ENCODE assay signal across 8 cellular contexts in the genomic region with DNA sequence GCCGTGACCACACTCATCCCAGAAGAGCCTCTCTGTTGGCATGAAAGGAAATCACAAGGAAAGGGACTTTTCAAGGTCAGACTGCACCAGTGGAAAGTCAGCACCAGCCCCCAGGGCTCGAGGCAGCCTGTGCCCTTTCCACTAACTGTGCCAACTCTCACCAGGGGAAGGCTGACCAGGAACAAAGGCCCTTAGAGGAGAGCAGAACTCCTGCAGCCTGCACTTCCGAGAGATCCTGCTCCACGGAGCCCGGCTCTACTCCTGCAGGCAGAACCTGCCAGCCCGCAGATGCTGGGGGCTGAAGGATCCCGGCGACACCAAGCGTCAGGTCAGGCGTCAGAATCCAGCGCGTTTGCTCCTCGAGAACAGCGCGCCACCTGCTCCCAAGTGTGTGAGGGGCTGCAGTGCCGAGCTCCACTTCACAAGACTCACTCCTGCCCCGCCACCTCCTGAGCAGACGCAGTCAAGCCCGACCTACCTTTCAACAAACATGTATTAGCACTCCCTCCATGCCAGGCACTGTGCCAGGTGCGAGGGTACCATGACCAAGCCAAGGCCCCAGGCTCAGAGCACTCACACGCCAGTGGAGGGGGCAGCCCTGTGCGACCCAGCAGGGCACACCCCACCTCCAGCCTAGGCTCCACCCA. TPM values are rescaled to one million over a fixed set of nuclear protein-coding genes. Genes with fewer than 3 reads are reported as not detected.
DNase-seq lines count a peak whose midpoint lies in the region; ATAC-seq, FAIRE-seq and TF ChIP-seq lines count a peak whose summit lies in the region.

No MANE protein-coding gene starts in this region.

- DNase-seq in NCI-H2227 (lab: John Stamatoyannopoulos, UW; ENCODE audit: unreplicated experiment) (peak; percentile 63), H1 (ENCODE audit: low read depth in 1 of 2, low spot score in 2 of 2) (no peak), HPDE6-E6E7 (ENCODE audit: extremely low spot score) (no peak)
- DNase-seq in CD8-positive, alpha-beta memory T cell = no peak
- no peak for DNase-seq in activated CD8-positive, alpha-beta memory T cell treated with anti-CD3 and anti-CD28 coated beads, Interleukin-2, amount 50 U/mL, for 4 hours

- peak overlapping the region; percentile 60 for H2BK5ac ChIP-seq in H1 (ENCODE audit: low read depth, low read length)

- H3K27me3 ChIP-seq in H1 (replicated peaks in 1 of 4; ENCODE audit: control insufficient read depth in 3 of 4, extremely low read depth in 1 of 4, insufficient read depth in 3 of 4, low read length in 3 of 4) = peaks cover 0 to 24% (median 16%) of the 10 kb centered on the region in 4 experiments; a peak in 6 of 7 replicates
- H3K27me3 ChIP-seq in CD8-positive, alpha-beta memory T cell (ENCODE audit: insufficient read depth, low read length, poor library complexity, severe bottlenecking) = no peaks in the 10 kb centered on the region

- peak overlapping the region; percentile 13 to 55 (median 33); a peak in 7 of 8 replicates for H3K4me3 ChIP-seq in H1 (ENCODE audit: extremely low read depth in 1 of 4, insufficient read depth in 2 of 4, low read depth in 3 of 4, low read length in 4 of 4)
- H3K4me3 ChIP-seq in CD8-positive, alpha-beta memory T cell (ENCODE audit: low read length) = no peak overlapping the region

- TF ChIP-seq RAD21 in H1 (IDR thresholded peaks at IDR 0.05 in 1 of 2, conservative IDR thresholded peaks at IDR 0.05 in 1 of 2; ENCODE audit: low read depth in 2 of 2, low read length in 2 of 2) = peak; percentile 2 to 32; a peak in 1 of 4 replicates

- CTCF ChIA-PET in H1 (lab: Charles Lee; ENCODE audit: partially characterized antibody) = interaction anchor here (0.7 to 4.3 kb wide), 25 partner anchors 8 to 259 kb away, joined by 3 to 36 read pairs (median 4); partner anchors contain the start of gene HELT
- CTCF ChIA-PET in CD8-positive, alpha-beta memory T cell (lab: Charles Lee) = interaction anchor here (0.8 to 1.5 kb wide), 10 partner anchors 8 to 259 kb away, joined by 3 to 5 read pairs (median 4); partner anchors contain the start of gene SLC25A4

- no peak overlapping the region for H3K14ac ChIP-seq in H1 (ENCODE audit: insufficient read length)

- H3K4me3 Mint-ChIP-seq in nephron = peak overlapping the region; percentile 61 to 72 (median 67)
- peak overlapping the region in 2 of 7 donors; percentile 59 to 61 for H3K4me3 Mint-ChIP-seq in CD8-positive, alpha-beta memory T cell

- no peak overlapping the region for H4K8ac ChIP-seq in H1 (ENCODE audit: extremely low read depth, insufficient read depth, low read length)

- H3K4me1 Mint-ChIP-seq in nephron = peaks cover 7% of the 10 kb centered on the region
- peaks cover 4 to 8% (median 7%) of the 10 kb centered on the region in 3 donors for H3K4me1 Mint-ChIP-seq in CD8-positive, alpha-beta memory T cell

- no peak overlapping the region for H2BK120ac ChIP-seq in H1 (replicated peaks; ENCODE audit: low read depth, low read length)

- no peaks in the 10 kb centered on the region for H3K36me3 Mint-ChIP-seq in nephron (ENCODE audit: low read depth)
- H3K36me3 Mint-ChIP-seq in CD8-positive, alpha-beta memory T cell = no peaks in the 10 kb centered on the region

- WGBS in H1 (ENCODE audit: extremely low coverage in 1 of 2, insufficient coverage in 1 of 2, insufficient read length in 1 of 2, insufficient replicate concordance in 2 of 2, low coverage in 1 of 2, low lambda C conversion rate in 2 of 2, missing lambda C conversion rate in 1 of 2), 2 experiments = 21% methylated on average over 22 of the region's 22 CpGs; no CpG with 5 or more reads in 1 of the 2 experiments

- no peak for TF ChIP-seq EP300 in H1 (IDR thresholded peaks at IDR 0.05; ENCODE audit: borderline replicate concordance in 1 of 2, low read depth in 2 of 2, low read length in 2 of 2)

- peak overlapping the region; percentile 65 to 87 for H3K4me2 ChIP-seq in H1 (ENCODE audit: insufficient read depth in 1 of 2, low read depth in 2 of 2, low read length in 2 of 2)

- H3K27ac ChIP-seq in H1 (ENCODE audit: low read depth, low read length) = no peak overlapping the region
- no peak overlapping the region for H3K27ac ChIP-seq in CD8-positive, alpha-beta memory T cell (ENCODE audit: low read depth, low read length)

- peak overlapping the region; percentile 31 for H4K91ac ChIP-seq in H1 (replicated peaks; ENCODE audit: insufficient read length, low read length)

- H4K20me1 ChIP-seq in H1 (replicated peaks in 1 of 2; ENCODE audit: control insufficient read depth in 1 of 2, insufficient read depth in 2 of 2, low read length in 2 of 2) = no peaks in the 10 kb centered on the region

- H3K18ac ChIP-seq in H1 (ENCODE audit: extremely low read depth, low read length) = peak overlapping the region; percentile 90

- peak overlapping the region; percentile 10 for H3K4ac ChIP-seq in H1 (replicated peaks; ENCODE audit: insufficient read length, low read depth, low read length)

- no peaks in the 10 kb centered on the region for H3K9me3 ChIP-seq in H1 (ENCODE audit: insufficient read depth in 2 of 2, low read depth in 1 of 2, low read length in 1 of 2)
- no peaks in the 10 kb centered on the region for H3K9me3 ChIP-seq in CD8-positive, alpha-beta memory T cell (ENCODE audit: low read length)

- FAIRE-seq in H1 (lab: Jason Lieb, UNC) = no peak

- no peak for TF ChIP-seq POLR2A in H1 (IDR thresholded peaks at IDR 0.05; ENCODE audit: control extremely low read depth in 1 of 2, low read depth in 2 of 2, low read length in 2 of 2)

- ATAC-seq in GM18502 (IDR thresholded peaks at IDR 0.05; ENCODE audit: poor library complexity, unreplicated experiment) (peak; percentile 44), HG02610 (IDR thresholded peaks at IDR 0.05; ENCODE audit: unreplicated experiment) (peak; percentile 35)

- no peak overlapping the region for H2AK5ac ChIP-seq in H1 (ENCODE audit: low read depth, low read length)

- peaks cover 0 to 9% (median 5%) of the 10 kb centered on the region in 4 experiments; a peak in 3 of 7 replicates for H3K4me1 ChIP-seq in H1 (replicated peaks in 1 of 4; ENCODE audit: control insufficient read depth in 3 of 4, insufficient read depth in 4 of 4, low read length in 3 of 4)
- H3K4me1 ChIP-seq in CD8-positive, alpha-beta memory T cell (ENCODE audit: insufficient read depth, low read length) = peaks cover 7% of the 10 kb centered on the region

- H2BK12ac ChIP-seq in H1 (ENCODE audit: low read depth, low read length) = peak overlapping the region; percentile 98; the same call in 1 of the 2 replicates

- H3K27ac Mint-ChIP-seq in nephron = peak overlapping the region in 1 of 3 experiments; percentile 1
- H3K27ac Mint-ChIP-seq in CD8-positive, alpha-beta memory T cell = peak overlapping the region in 1 of 8 donors; percentile 43

- TF ChIP-seq CTCF in H1 (IDR thresholded peaks at IDR 0.05; ENCODE audit: control extremely low read depth in 1 of 3, insufficient read depth in 1 of 3, low read depth in 1 of 3, low read length in 3 of 3) = no peak
- no peak for TF ChIP-seq CTCF in nephron (IDR thresholded peaks at IDR 0.05; ENCODE audit: unreplicated experiment in 3 of 3)

- peak overlapping the region; percentile 80; the same call in 1 of the 2 replicates for H2BK20ac ChIP-seq in H1 (ENCODE audit: low read length)

- H3K36me3 ChIP-seq in H1 (ENCODE audit: control insufficient read depth in 2 of 4, insufficient read depth in 4 of 4, low read length in 3 of 4) = no peaks in the 10 kb centered on the region
- H3K36me3 ChIP-seq in CD8-positive, alpha-beta memory T cell (ENCODE audit: insufficient read depth, low read length) = no peaks in the 10 kb centered on the region

- peaks cover 4% of the 10 kb centered on the region for H3K9me3 Mint-ChIP-seq in nephron
- no peaks in the 10 kb centered on the region for H3K9me3 Mint-ChIP-seq in CD8-positive, alpha-beta memory T cell

- no peak overlapping the region; the same call in 1 of the 2 replicates for H2BK15ac ChIP-seq in H1 (ENCODE audit: low read length)

- H2AFZ ChIP-seq in H1 (ENCODE audit: low read length) = peak overlapping the region; percentile 45; the same call in 1 of the 2 replicates

- H3K9ac ChIP-seq in H1 (replicated peaks in 1 of 4; ENCODE audit: extremely low read depth in 1 of 4, low read depth in 3 of 4, low read length in 3 of 4) = no peak overlapping the region

- peaks cover 91% of the 10 kb centered on the region for H3K27me3 Mint-ChIP-seq in nephron (ENCODE audit: low read depth)
- H3K27me3 Mint-ChIP-seq in CD8-positive, alpha-beta memory T cell = peaks cover 25 to 63% of the 10 kb centered on the region in 2 donors

- POLR2A ChIA-PET in H1 (lab: Charles Lee; ENCODE audit: partially characterized antibody) = interaction anchor here (1.2 to 1.5 kb wide), 2 partner anchors 138 to 392 kb away, joined by 3 to 4 read pairs; partner anchors contain the start of genes ANKRD37 and SLC25A4
- POLR2A ChIA-PET in CD8-positive, alpha-beta memory T cell (lab: Charles Lee) = interaction anchor here (0.6 kb wide), 1 partner anchor 464 kb away, joined by 5 read pairs; no protein-coding TSS in a partner anchor

- peaks cover 5% of the 10 kb centered on the region; the same call in 1 of the 2 replicates for H3K23me2 ChIP-seq in H1 (ENCODE audit: low read depth, low read length)

- no peak overlapping the region for H3K23ac ChIP-seq in H1 (ENCODE audit: insufficient read length)

- H3K79me1 ChIP-seq in H1 (ENCODE audit: low read depth, low read length) = no peaks in the 10 kb centered on the region

- no peaks in the 10 kb centered on the region for H3K79me2 ChIP-seq in H1 (ENCODE audit: control insufficient read depth in 1 of 2, insufficient read depth in 2 of 2, low read length in 2 of 2)

- H4K5ac ChIP-seq in H1 (ENCODE audit: insufficient read length, low read depth, low read length) = no peak overlapping the region

- no peak overlapping the region for H3K56ac ChIP-seq in H1 (replicated peaks; ENCODE audit: insufficient read length, low read depth, low read length)

TF ChIP-seq in H1, 55 proteins besides CTCF, POLR2A, EP300 and RAD21 (continues in another document):
- TF ChIP-seq SP4 (IDR thresholded peaks at IDR 0.05; ENCODE audit: low read length) = 0 out of 2 replicates have a peak, but pooled peaks have one; percentile 12
- no peak for TF ChIP-seq PHF8 (conservative IDR thresholded peaks at IDR 0.05; ENCODE audit: low read depth, low read length)
- TF ChIP-seq SIN3A (conservative IDR thresholded peaks at IDR 0.05 in 1 of 2, IDR thresholded peaks at IDR 0.05 in 1 of 2; ENCODE audit: low read depth in 1 of 2, low read length in 2 of 2) = 0 out of 4 replicates have a peak, but pooled peaks of 1 of the 2 experiments have one; percentile 24

RNA-seq across cellular contexts. Expression of gene HELT, which starts 13.6 kb away (rescaled TPM):
- 0.35 TPM in 1 of 2 replicates, not detected in the other for total RNA-seq in H1 (2021; fragmentation: NEBNext Ultra II Directional; extraction: Animal tissue kit (Norgen Biotek cat#: 25700))
- polyA plus RNA-seq in H1 (2011; rRNA removed) = 0.28 and 0.32 TPM in 2 replicates
- polyA plus RNA-seq in H1 (2011; cell fraction: cytosol; rRNA removed) = 0.22 TPM
- 0.17 TPM for polyA plus RNA-seq in H1 (2011; cell fraction: nucleus; rRNA removed)
- not detected in 4 replicates for polyA plus RNA-seq in H1 (2012, experiment 1 of 2)
- not detected for polyA plus RNA-seq in H1 (2012, experiment 2 of 2)
- 0.08 TPM for polyA plus RNA-seq in H1 (2013, experiment 1 of 2)
- polyA plus RNA-seq in H1 (2013, experiment 2 of 2) = 0.09 TPM
- not detected in 2 replicates for polyA minus RNA-seq in H1 (2011; rRNA and poly(A)+ RNA removed)
- not detected for polyA minus RNA-seq in H1 (2011; cell fraction: cytosol; rRNA and poly(A)+ RNA removed)
- polyA minus RNA-seq in H1 (2011; cell fraction: nucleus; rRNA and poly(A)+ RNA removed) = not detected
- total RNA-seq in CD8-positive, alpha-beta memory T cell = not detected
- not detected for polyA plus RNA-seq in CD8-positive, alpha-beta memory T cell
